In the genomic region with DNA sequence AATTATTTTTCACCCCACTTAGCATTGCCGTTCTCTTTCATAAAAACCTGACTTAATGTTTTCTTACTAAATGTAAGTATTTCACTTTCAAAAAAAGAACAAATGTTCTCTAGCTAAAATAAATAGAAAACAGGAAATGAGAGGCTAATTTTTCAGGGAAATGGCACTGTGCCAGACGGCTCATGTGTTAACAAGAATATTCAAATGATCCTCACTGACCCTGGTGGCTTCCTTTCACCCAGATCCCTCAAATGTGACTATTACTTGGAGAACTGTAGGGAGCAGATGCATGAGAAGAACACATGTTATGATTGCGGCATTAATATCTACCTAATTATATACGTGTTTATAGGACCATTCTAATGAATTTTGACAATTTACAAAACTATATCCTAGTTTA, we compare ENCODE assay signal across 19 cellular contexts.
DNase-seq lines count a peak whose midpoint lies in the region; FAIRE-seq and TF ChIP-seq lines count a peak whose summit lies in the region.
"Had no signal": no experiment of that assay in that cellular context is flagged by ENCODE, and none has a peak within 500 bp of the region (broad histone marks: within the 10 kb centered on the region; RNA-seq: fewer than 3 reads in every experiment).

No MANE protein-coding gene starts in this region.

- TF ChIP-seq CTCF in A673 (conservative IDR thresholded peaks at IDR 0.05; ENCODE audit: low read depth, low read length), result no peak
- no peak for TF ChIP-seq CTCF in endothelial cell of umbilical vein (IDR thresholded peaks at IDR 0.05; ENCODE audit: extremely low read depth in 1 of 2, insufficient read depth in 1 of 2, low read depth in 1 of 2, low read length in 2 of 2)
- no peak for TF ChIP-seq CTCF in osteoblast (IDR thresholded peaks at IDR 0.05; ENCODE audit: extremely low read depth, low read depth, low read length)
- TF ChIP-seq CTCF in sigmoid colon (IDR thresholded peaks at IDR 0.05), result no peak

- dilution Hi-C loops in endothelial cell of umbilical vein (cut with MboI; ENCODE audit: extremely low pct_ligation_motif_present, low sequenced_read_pairs), result no loop called here

- H4K20me1 ChIP-seq in endothelial cell of umbilical vein (replicated peaks; ENCODE audit: control insufficient read depth, extremely low read depth, insufficient read depth, low read length) (no peaks in the 10 kb centered on the region), osteoblast (ENCODE audit: insufficient read depth, low read length) (no peaks in the 10 kb centered on the region)
- H4K20me1 ChIP-seq: BLaER1 treated with 17β-estradiol and CSF1 and Interleukin-3, amounts not matched to agents 10 nM and 100 nM had no signal

- CTCF ChIA-PET in A673 (lab: Charles Lee), result no interaction called here
- CTCF ChIA-PET in endothelial cell of umbilical vein (lab: Charles Lee), result no interaction called here

- H3K79me2 ChIP-seq in endothelial cell of umbilical vein (ENCODE audit: control insufficient read depth, insufficient read depth, low read length) (no peaks in the 10 kb centered on the region), osteoblast (ENCODE audit: insufficient read depth, low read length) (no peaks in the 10 kb centered on the region)

- H3K4me1 ChIP-seq in A673 (ENCODE audit: insufficient read depth, low read length, poor library complexity, severe bottlenecking) (peaks cover 14% of the 10 kb centered on the region), endothelial cell of umbilical vein (ENCODE audit: control insufficient read depth, extremely low read depth, insufficient read depth, low read length) (peaks cover 25% of the 10 kb centered on the region), osteoblast (ENCODE audit: insufficient read depth, low read length) (no peaks in the 10 kb centered on the region), sigmoid colon (no peaks in the 10 kb centered on the region)
- H3K4me1 ChIP-seq: Caco-2 had no signal

- H3K36me3 ChIP-seq in A673 (ENCODE audit: insufficient read depth, low read length, poor library complexity, severe bottlenecking) (no peaks in the 10 kb centered on the region), endothelial cell of umbilical vein (ENCODE audit: control insufficient read depth in 2 of 2, extremely low read depth in 1 of 2, insufficient read depth in 2 of 2, low read length in 2 of 2) (no peaks in the 10 kb centered on the region), osteoblast (ENCODE audit: insufficient read depth, low read length) (no peaks in the 10 kb centered on the region), sigmoid colon (no peaks in the 10 kb centered on the region)
- H3K36me3 ChIP-seq: BLaER1 treated with 17β-estradiol and CSF1 and Interleukin-3, amounts not matched to agents 10 nM and 100 nM had no signal

- H3K27me3 ChIP-seq in A673 (replicated peaks; ENCODE audit: insufficient read depth, low read depth, low read length, poor library complexity) (no peaks in the 10 kb centered on the region), endothelial cell of umbilical vein (ENCODE audit: control insufficient read depth in 2 of 2, insufficient read depth in 2 of 2, low read length in 2 of 2) (no peaks in the 10 kb centered on the region), osteoblast (ENCODE audit: insufficient read depth, low read length) (no peaks in the 10 kb centered on the region), sigmoid colon (no peaks in the 10 kb centered on the region)
- H3K27me3 ChIP-seq: BLaER1 treated with 17β-estradiol and CSF1 and Interleukin-3, amounts not matched to agents 10 nM and 100 nM had no signal

- H3K9me1 ChIP-seq in endothelial cell of umbilical vein (replicated peaks; ENCODE audit: control insufficient read depth, extremely low read depth, insufficient read depth, low read length), result no peaks in the 10 kb centered on the region

- POLR2A ChIA-PET in A673 (lab: Charles Lee; ENCODE audit: low non-redundant PET) (no interaction called here), endothelial cell of umbilical vein (lab: Charles Lee) (no interaction called here)

- H3K9ac ChIP-seq in endothelial cell of umbilical vein (replicated peaks; ENCODE audit: extremely low read depth, insufficient read depth, low read length), result no peak overlapping the region
- H3K9ac ChIP-seq: BLaER1 treated with 17β-estradiol and CSF1 and Interleukin-3, amounts not matched to agents 10 nM and 100 nM had no signal

- TF ChIP-seq POLR2A in endothelial cell of umbilical vein (IDR thresholded peaks at IDR 0.05; ENCODE audit: low read depth, low read length), result no peak
- TF ChIP-seq POLR2A in sigmoid colon (IDR thresholded peaks at IDR 0.05), result no peak

- H3K4me3 ChIP-seq in A673 (ENCODE audit: low read depth, low read length, poor library complexity, severe bottlenecking), result no peak overlapping the region
- no peak overlapping the region for H3K4me3 ChIP-seq in endothelial cell of umbilical vein (replicated peaks in 1 of 3; ENCODE audit: insufficient read depth in 1 of 3, low read depth in 1 of 3, low read length in 3 of 3)
- H3K4me3 ChIP-seq in osteoblast (ENCODE audit: insufficient read depth, low read length), result no peak overlapping the region
- H3K4me3 ChIP-seq in sigmoid colon, result no peak overlapping the region
- H3K4me3 ChIP-seq: BLaER1 treated with 17β-estradiol and CSF1 and Interleukin-3, amounts not matched to agents 10 nM and 100 nM had no signal

- H3K9me3 ChIP-seq in A673 (ENCODE audit: low read depth, low read length, poor library complexity, severe bottlenecking), result peaks cover 6% of the 10 kb centered on the region
- no peaks in the 10 kb centered on the region for H3K9me3 ChIP-seq in endothelial cell of umbilical vein (replicated peaks; ENCODE audit: control insufficient read depth, insufficient read depth, low read length)
- no peaks in the 10 kb centered on the region for H3K9me3 ChIP-seq in osteoblast (ENCODE audit: low read depth, low read length)
- peaks cover 0 to 7% (median 0%) of the 10 kb centered on the region in 4 donors for H3K9me3 ChIP-seq in sigmoid colon
- H3K9me3 ChIP-seq: Caco-2 had no signal

- peak; percentile 63 for DNase-seq in A673 (ENCODE audit: low spot score)
- peak; percentile 57 for DNase-seq in COR-L47 (lab: John Stamatoyannopoulos, UW)
- DNase-seq in NCI-H69 (lab: John Stamatoyannopoulos, UW), result peak; percentile 67
- peak; percentile 83 for DNase-seq in endothelial cell of umbilical vein (ENCODE audit: low read depth, low spot score)
- DNase-seq in osteoblast (ENCODE audit: insufficient read length, low spot score, missing footprints), result no peak
- DNase-seq in HPDE6-E6E7 (ENCODE audit: extremely low spot score), result no peak
- no peak for DNase-seq in G401 (ENCODE audit: low spot score)
- no peak for DNase-seq in sigmoid colon
- DNase-seq: Caco-2, DMS79, H9, NCI-H1092, NCI-H187, NCI-H226, NCI-H82 had no signal

- no peak for TF ChIP-seq EP300 in sigmoid colon (IDR thresholded peaks at IDR 0.05)

- no TSS peak for BruUV-seq in A673 (replicated peaks; lab: Mats Ljungman, UMichigan)
- no TSS peak for BruUV-seq in endothelial cell of umbilical vein (replicated peaks; lab: Mats Ljungman, UMichigan)

- WGBS in sigmoid colon, 2 donors, result 68 to 72% methylated on average over 4 of the region's 4 CpGs

- peak overlapping the region; percentile 59 for H2AFZ ChIP-seq in endothelial cell of umbilical vein (ENCODE audit: low read depth, low read length)
- no peak overlapping the region for H2AFZ ChIP-seq in osteoblast (ENCODE audit: low read length)

- FAIRE-seq in endothelial cell of umbilical vein (lab: Jason Lieb, UNC), result no peak
- FAIRE-seq: G401.6, GM12891, HTR-8/SVneo had no signal

- in situ Hi-C loops in G401 (cut with HindIII; ENCODE audit: low sequenced_read_pairs), result no loop called here

- H3K27ac ChIP-seq in A673 (ENCODE audit: low read depth, low read length, poor library complexity, severe bottlenecking), result no peak overlapping the region
- H3K27ac ChIP-seq in endothelial cell of umbilical vein (ENCODE audit: insufficient read depth, low read depth, low read length), result peak overlapping the region; percentile 52
- H3K27ac ChIP-seq in osteoblast (ENCODE audit: low read depth, low read length), result no peak overlapping the region
- no peak overlapping the region for H3K27ac ChIP-seq in sigmoid colon
- H3K27ac ChIP-seq: BLaER1 treated with 17β-estradiol and CSF1 and Interleukin-3, amounts not matched to agents 10 nM and 100 nM had no signal

- intact Hi-C loops in A673 (cut with micrococcal nuclease; ENCODE audit: unreplicated experiment), result no loop called here
- intact Hi-C loops in endothelial cell of umbilical vein (cut with micrococcal nuclease), result loop anchor here (1.0 to 10.0 kb wide), 3 partner anchors 68 to 182 kb away; no protein-coding TSS in a partner anchor
- intact Hi-C loops in sigmoid colon (cut with DNase I), result no loop called here

- peak overlapping the region; percentile 86 for H3K4me2 ChIP-seq in endothelial cell of umbilical vein (ENCODE audit: insufficient read depth, low read length)
- no peak overlapping the region for H3K4me2 ChIP-seq in osteoblast (ENCODE audit: insufficient read depth, low read length)
- H3K4me2 ChIP-seq: BLaER1 treated with 17β-estradiol and CSF1 and Interleukin-3, amounts not matched to agents 10 nM and 100 nM had no signal

TF ChIP-seq in endothelial cell of umbilical vein, 7 proteins besides CTCF, POLR2A, EP300 and RAD21:
- TF ChIP-seq GATA2 (IDR thresholded peaks at IDR 0.05; ENCODE audit: insufficient read depth, insufficient read length, low read depth, low read length) (no peak), EZH2 (IDR thresholded peaks at IDR 0.05; ENCODE audit: borderline replicate concordance, low read depth, low read length, severe bottlenecking) (no peak), JUN (IDR thresholded peaks at IDR 0.05; ENCODE audit: borderline replicate concordance, insufficient read depth, insufficient read length, low read depth) (no peak), FOS (IDR thresholded peaks at IDR 0.05; ENCODE audit: borderline replicate concordance, insufficient read depth, low read length) (no peak), POLR2AphosphoS5 (IDR thresholded peaks at IDR 0.05; ENCODE audit: insufficient read depth, low read depth, low read length) (no peak), MYC (IDR thresholded peaks at IDR 0.05; ENCODE audit: low read depth, low read length) (no peak)
- TF ChIP-seq, protein P1, sequence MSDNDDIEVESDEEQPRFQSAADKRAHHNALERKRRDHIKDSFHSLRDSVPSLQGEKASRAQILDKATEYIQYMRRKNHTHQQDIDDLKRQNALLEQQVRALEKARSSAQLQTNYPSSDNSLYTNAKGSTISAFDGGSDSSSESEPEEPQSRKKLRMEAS (IDR thresholded peaks at IDR 0.05; ENCODE audit: insufficient read depth, insufficient read length), result no peak

Comparison
In these comparisons a context has a peak if more than half of its experiments do, and no peak if none do; other contexts are left out.
1. DNase-seq: peak in A673 (single experiment), COR-L47 (single experiment), NCI-H69 (single experiment) and endothelial cell of umbilical vein (single experiment); none in osteoblast (single experiment), HPDE6-E6E7 (single experiment), G401 (single experiment) and sigmoid colon (single experiment).